In genomic region chr1:151944110-151944858, GRCh38 we compare ENCODE assay signal across 8 cellular contexts. TPM values are rescaled to one million over a fixed set of nuclear protein-coding genes. Genes with fewer than 3 reads are reported as not detected.
A peak's percentile ranks its signal among the peaks of the same experiment; 100 is the strongest.
DNase-seq lines count a peak whose midpoint lies in the region; ATAC-seq and TF ChIP-seq lines count a peak whose summit lies in the region.

No MANE protein-coding gene starts in this region.

- ATAC-seq in left colon: peak; percentile 26

- H3K36me3 ChIP-seq in adrenal gland (replicated peaks in 1 of 2): no peaks in the 10 kb centered on the region
- no peaks in the 10 kb centered on the region for H3K36me3 ChIP-seq in tibial artery

- TF ChIP-seq CTCF in adrenal gland (IDR thresholded peaks at IDR 0.05): no peak
- no peak for TF ChIP-seq CTCF in tibial artery (IDR thresholded peaks at IDR 0.05)

- WGBS in adrenal gland, 4 donors: 36 to 49% (median 40%) methylated on average over 6 to 7 of the region's 7 CpGs

- TF ChIP-seq POLR2A in adrenal gland (IDR thresholded peaks at IDR 0.05): no peak

- H3K9me3 ChIP-seq in adrenal gland (replicated peaks in 1 of 3) (no peaks in the 10 kb centered on the region), tibial artery (no peaks in the 10 kb centered on the region)

- DNase-seq in SIG-M5 treated with dmso at 0.1 percent for 504 hours (lab: John Stamatoyannopoulos, UW; ENCODE audit: unreplicated experiment): peak; percentile 23
- DNase-seq in SIG-M5 (lab: John Stamatoyannopoulos, UW): no peak
- DNase-seq in adrenal gland: peak in 6 of 7 donors; percentile 60 to 85 (median 74)
- no peak for DNase-seq in left colon
- no peak for DNase-seq in tibial artery
- DNase-seq in NCI-H2227 treated with DMSO at 0.1 percent for 48 hours (lab: John Stamatoyannopoulos, UW): no peak
- DNase-seq in HCEC 1CT: no peak
- no peak for DNase-seq in NCI-H446 (lab: John Stamatoyannopoulos, UW)

- H3K27ac ChIP-seq in adrenal gland (peak overlapping the region; percentile 22 to 83 (median 70)), tibial artery (peak overlapping the region; percentile 65 to 68)

- no peaks in the 10 kb centered on the region for H3K27me3 ChIP-seq in adrenal gland
- H3K27me3 ChIP-seq in tibial artery: no peaks in the 10 kb centered on the region

- peaks cover 21 to 57% of the 10 kb centered on the region in 2 donors for H3K4me1 ChIP-seq in adrenal gland (replicated peaks in 1 of 2)
- H3K4me1 ChIP-seq in tibial artery: peaks cover 3 to 38% (median 11%) of the 10 kb centered on the region in 4 donors

- intact Hi-C loops in adrenal gland (cut with DNase I) (no loop called here), left colon (cut with DNase I, micrococcal nuclease) (no loop called here), tibial artery (cut with DNase I; ENCODE audit: low total_unique reads) (no loop called here)

- no peak overlapping the region for H3K4me3 ChIP-seq in adrenal gland
- H3K4me3 ChIP-seq in tibial artery: no peak overlapping the region

RNA-seq across cellular contexts. Expression of gene THEM4, which starts 35.0 kb away (rescaled TPM):
- total RNA-seq in adrenal gland (10 to 100 TPM; 20.2 to 36.4 (median 25.3) TPM), left colon (10 to 100 TPM in 1 of 2 donors, 1 to 10 TPM in 1; 7.3 to 11.0 TPM)
- polyA plus RNA-seq in adrenal gland: 10 to 100 TPM; 32.3 to 36.3 (median 34.9) TPM

RNA-seq across cellular contexts. Expression of gene S100A10, which starts 49.4 kb away (rescaled TPM):
- total RNA-seq in adrenal gland: 100 to 1,000 TPM in 5 of 8 donors, 10 to 100 TPM in 3; 66.7 to 463 (median 262) TPM
- 100 to 1,000 TPM; 439 to 860 (median 798) TPM for polyA plus RNA-seq in adrenal gland
- total RNA-seq in left colon: 1,000 to 10,000 TPM; 1,029 to 1,322 TPM

Comparison
In these comparisons a context has a peak if more than half of its experiments do, and no peak if none do; other contexts are left out.
1. DNase-seq: peak in SIG-M5 treated with dmso at 0.1 percent for 504 hours (single experiment) and adrenal gland (6 of 7); none in SIG-M5 (single experiment), left colon (0 of 2), tibial artery (0 of 2), NCI-H2227 treated with DMSO at 0.1 percent for 48 hours (single experiment), HCEC 1CT (single experiment) and NCI-H446 (0 of 2).